1 cellular context compared by ENCODE assay signal in genomic region chr14:37587881-37588666, GRCh38.
TF ChIP-seq lines count a peak whose summit lies in the region.

No MANE protein-coding gene starts in this region.

TF ChIP-seq in HepG2, 621 proteins besides CTCF, POLR2A, EP300 and RAD21 (continued from another document and continues in another):
- TF ChIP-seq ARID4A (CRISPR knock-in tag; IDR thresholded peaks at IDR 0.05; ENCODE audit: borderline replicate concordance), result peak; percentile 93
- TF ChIP-seq FOSL1 (CRISPR knock-in tag; IDR thresholded peaks at IDR 0.05; ENCODE audit: borderline replicate concordance), result peak; percentile 60; the same call in 1 of the 2 replicates
- TF ChIP-seq ZSCAN12 (CRISPR knock-in tag; IDR thresholded peaks at IDR 0.05), result peak; percentile 63
- TF ChIP-seq PAF1 (CRISPR knock-in tag; IDR thresholded peaks at IDR 0.05), result no peak; the same call in 1 of the 2 replicates
- TF ChIP-seq MXI1 (IDR thresholded peaks at IDR 0.05; ENCODE audit: borderline replicate concordance, low read depth, low read length), result peak; percentile 22; the same call in 1 of the 3 replicates
- no peak; the same call in 1 of the 2 replicates for TF ChIP-seq CREM (IDR thresholded peaks at IDR 0.05)
- no peak; the same call in 1 of the 2 replicates for TF ChIP-seq CREM (CRISPR knock-in tag; IDR thresholded peaks at IDR 0.05)
- no peak for TF ChIP-seq JUNB (CRISPR knock-in tag; IDR thresholded peaks at IDR 0.05; ENCODE audit: borderline replicate concordance)
- TF ChIP-seq ZNF275 (CRISPR knock-in tag; IDR thresholded peaks at IDR 0.05; ENCODE audit: borderline replicate concordance), result no peak
- TF ChIP-seq ATRX (CRISPR knock-in tag; IDR thresholded peaks at IDR 0.05; ENCODE audit: borderline replicate concordance), result no peak
- TF ChIP-seq ZFP37 (CRISPR knock-in tag; IDR thresholded peaks at IDR 0.05; ENCODE audit: borderline replicate concordance), result no peak
- TF ChIP-seq ZNF704 (CRISPR knock-in tag; IDR thresholded peaks at IDR 0.05; ENCODE audit: borderline replicate concordance), result peak; percentile 52; the same call in 1 of the 2 replicates
- 0 out of 2 replicates have a peak, but pooled peaks have one; percentile 12 for TF ChIP-seq CHD4 (IDR thresholded peaks at IDR 0.05; ENCODE audit: borderline replicate concordance, low read length)
- peak; percentile 82 for TF ChIP-seq NFAT5 (CRISPR knock-in tag; IDR thresholded peaks at IDR 0.05)
- TF ChIP-seq POLR2AphosphoS2 (IDR thresholded peaks at IDR 0.05; ENCODE audit: low read depth, low read length), result 0 out of 2 replicates have a peak, but pooled peaks have one; percentile 40
- peak; percentile 71 for TF ChIP-seq SAP130 (CRISPR knock-in tag; IDR thresholded peaks at IDR 0.05; ENCODE audit: low read depth)
- TF ChIP-seq ZNF160 (CRISPR knock-in tag; IDR thresholded peaks at IDR 0.05), result no peak; the same call in 1 of the 2 replicates
- peak; percentile 70 for TF ChIP-seq PTBP1 (IDR thresholded peaks at IDR 0.05; ENCODE audit: low read depth, low read length, poor library complexity, severe bottlenecking)
- TF ChIP-seq NKX3-1 (CRISPR knock-in tag; IDR thresholded peaks at IDR 0.05), result no peak; the same call in 1 of the 2 replicates
- TF ChIP-seq ZNF564 (CRISPR knock-in tag; IDR thresholded peaks at IDR 0.05), result no peak; the same call in none of the 2 replicates
- no peak for TF ChIP-seq MAFK (conservative IDR thresholded peaks at IDR 0.05 in 1 of 2, IDR thresholded peaks at IDR 0.05 in 1 of 2; ENCODE audit: low read length in 2 of 2)
- TF ChIP-seq BRCA1 (CRISPR knock-in tag; IDR thresholded peaks at IDR 0.05), result no peak; the same call in 1 of the 2 replicates
- peak; percentile 6; the same call in 1 of the 2 replicates for TF ChIP-seq ZBTB21 (CRISPR knock-in tag; IDR thresholded peaks at IDR 0.05)
- 0 out of 2 replicates have a peak, but pooled peaks have one; percentile 67 for TF ChIP-seq XBP1 (CRISPR knock-in tag; IDR thresholded peaks at IDR 0.05)
- no peak for TF ChIP-seq STAT6 (CRISPR knock-in tag; IDR thresholded peaks at IDR 0.05; ENCODE audit: borderline replicate concordance)
- TF ChIP-seq ZNF430 (CRISPR knock-in tag; IDR thresholded peaks at IDR 0.05), result peak; percentile 97; the same call in 1 of the 2 replicates
- no peak; the same call in 1 of the 2 replicates for TF ChIP-seq ZNF746 (CRISPR knock-in tag; IDR thresholded peaks at IDR 0.05)
- TF ChIP-seq ZNF382 (CRISPR knock-in tag; IDR thresholded peaks at IDR 0.05; ENCODE audit: borderline replicate concordance), result no peak
- TF ChIP-seq THAP7 (CRISPR knock-in tag; IDR thresholded peaks at IDR 0.05), result peak; percentile 39; the same call in 1 of the 2 replicates
- peak; percentile 36; the same call in 1 of the 2 replicates for TF ChIP-seq BRD4 (CRISPR knock-in tag; IDR thresholded peaks at IDR 0.05)
- peak; percentile 70; the same call in 1 of the 2 replicates for TF ChIP-seq ISL2 (CRISPR knock-in tag; IDR thresholded peaks at IDR 0.05)
- TF ChIP-seq ZNF124 (CRISPR knock-in tag; IDR thresholded peaks at IDR 0.05), result no peak
- no peak for TF ChIP-seq CBX2 (IDR thresholded peaks at IDR 0.05; ENCODE audit: low read depth, low read length)
- no peak; the same call in none of the 2 replicates for TF ChIP-seq CBX2 (CRISPR knock-in tag; IDR thresholded peaks at IDR 0.05; ENCODE audit: low read depth)
- TF ChIP-seq ZBTB7A (CRISPR knock-in tag; IDR thresholded peaks at IDR 0.05), result peak; percentile 100
- TF ChIP-seq ZBTB49 (CRISPR knock-in tag; IDR thresholded peaks at IDR 0.05; ENCODE audit: borderline replicate concordance), result no peak
- TF ChIP-seq MATR3 (CRISPR knock-in tag; IDR thresholded peaks at IDR 0.05), result no peak
- 0 out of 2 replicates have a peak, but pooled peaks have one; percentile 37 for TF ChIP-seq NFYB (CRISPR knock-in tag; IDR thresholded peaks at IDR 0.05)
- no peak for TF ChIP-seq DZIP1 (CRISPR knock-in tag; IDR thresholded peaks at IDR 0.05)
- 0 out of 2 replicates have a peak, but pooled peaks have one; percentile 10 for TF ChIP-seq SOX13 (IDR thresholded peaks at IDR 0.05)
- TF ChIP-seq SOX13 (CRISPR knock-in tag; conservative IDR thresholded peaks at IDR 0.05 in 1 of 2, IDR thresholded peaks at IDR 0.05 in 1 of 2), result peak; percentile 29 to 94
